Comparison of ENCODE assay signal across 9 cellular contexts in the genomic region with DNA sequence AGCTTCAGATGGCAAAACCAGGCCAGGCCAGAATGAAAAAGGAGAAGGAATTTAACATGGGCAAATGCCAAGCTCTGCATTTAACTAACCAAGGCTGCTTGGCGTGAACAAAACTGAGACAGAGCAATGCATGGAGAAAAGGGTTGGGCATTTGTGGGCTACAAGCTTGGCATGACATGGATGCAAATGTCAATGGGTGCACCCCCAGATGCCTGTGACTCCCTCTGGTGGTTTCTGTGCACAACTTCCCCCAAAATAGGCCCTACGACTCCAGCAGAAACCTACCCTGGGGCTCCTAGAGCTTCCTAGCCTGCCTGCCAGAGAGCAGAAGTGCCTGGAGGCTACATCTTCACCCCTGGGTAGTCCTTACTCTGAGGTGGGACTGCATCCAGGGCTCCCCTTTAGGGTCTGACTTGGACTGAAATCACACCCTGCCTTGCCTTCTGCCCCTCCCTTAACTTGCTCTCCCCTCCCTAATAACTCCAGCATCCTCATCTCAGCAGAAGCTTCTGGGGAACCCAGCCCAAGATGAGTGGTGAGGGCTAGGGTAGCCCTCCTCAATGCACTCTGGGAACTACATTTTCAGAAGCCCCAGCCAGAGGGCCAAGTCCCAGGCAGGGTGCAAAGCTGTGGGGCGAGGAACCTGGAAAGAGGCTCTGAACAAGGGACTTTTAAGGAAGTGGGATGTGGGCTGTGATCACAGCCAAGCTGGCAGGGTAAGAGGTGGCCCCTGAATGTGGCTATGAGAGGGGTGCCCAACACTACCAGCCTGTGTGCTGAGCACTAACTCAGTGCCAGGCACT. TPM values are rescaled to one million over a fixed set of nuclear protein-coding genes. Genes with fewer than 3 reads are reported as not detected.
DNase-seq lines count a peak whose midpoint lies in the region; ATAC-seq, FAIRE-seq and TF ChIP-seq lines count a peak whose summit lies in the region.
"Had no signal": no experiment of that assay in that cellular context is flagged by ENCODE, and none has a peak within 500 bp of the region (broad histone marks: within the 10 kb centered on the region; RNA-seq: fewer than 3 reads in every experiment).

No MANE protein-coding gene starts in this region.

- intact Hi-C loops in mammary epithelial cell (cut with micrococcal nuclease), result no loop called here
- intact Hi-C loops in thyroid gland (cut with DNase I), result no loop called here

- H3K9me3 Mint-ChIP-seq in neural progenitor cell, result no peaks in the 10 kb centered on the region

- dilution Hi-C loops in mammary epithelial cell (cut with HindIII; ENCODE audit: low sequenced_read_pairs), result no loop called here

- no peak overlapping the region for H3K23ac ChIP-seq in neuronal stem cell (ENCODE audit: low read depth, low read length, poor library complexity)

- peaks cover 12% of the 10 kb centered on the region for H3K4me1 Mint-ChIP-seq in neural progenitor cell

- peaks cover 9% of the 10 kb centered on the region for H3F3A ChIP-seq in neural progenitor cell (ENCODE audit: low read depth)

- H3K27me3 ChIP-seq in mammary epithelial cell (ENCODE audit: insufficient read depth, low read length) (no peaks in the 10 kb centered on the region), neural progenitor cell (no peaks in the 10 kb centered on the region), thyroid gland (no peaks in the 10 kb centered on the region), neuronal stem cell (ENCODE audit: control insufficient read depth in 3 of 3, insufficient read depth in 3 of 3, low read depth in 1 of 3, low read length in 3 of 3) (peaks cover 0 to 67% (median 0%) of the 10 kb centered on the region in 3 experiments)

- in situ Hi-C loops in mammary epithelial cell (cut with MboI; ENCODE audit: low sequenced_read_pairs in 2 of 2), result loop anchor here in 1 of 2 donors (25.0 kb wide), 1 partner anchor 308 kb away; no protein-coding TSS in a partner anchor

- CTCF ChIA-PET in mammary epithelial cell (lab: Charles Lee; ENCODE audit: low non-redundant PET), result interaction anchor here (0.6 kb wide), 1 partner anchor 292 kb away, joined by 4 read pairs; no protein-coding TSS in a partner anchor

- no peak overlapping the region for H3K4me3 Mint-ChIP-seq in neural progenitor cell

- WGBS in mammary epithelial cell (ENCODE audit: low coverage, missing lambda C conversion rate), result 57% methylated on average over 3 of the region's 3 CpGs
- 74 to 80% methylated on average over 3 of the region's 3 CpGs for WGBS in thyroid gland, 2 donors
- WGBS in neuronal stem cell (ENCODE audit: extremely low coverage in 2 of 2, insufficient read length in 2 of 2, insufficient replicate concordance in 1 of 2), 2 donors, result no CpG with 5 or more reads among the region's 3 CpGs

- no peak overlapping the region for H3K14ac ChIP-seq in neuronal stem cell (ENCODE audit: low read length)

- H4K8ac ChIP-seq in neuronal stem cell (ENCODE audit: low read depth, low read length), result no peak overlapping the region

- no peak overlapping the region for H3K4me2 ChIP-seq in mammary epithelial cell (ENCODE audit: insufficient read depth, low read depth, low read length)
- no peak overlapping the region for H3K4me2 ChIP-seq in neural progenitor cell
- no peak overlapping the region for H3K4me2 ChIP-seq in neuronal stem cell (ENCODE audit: insufficient read depth, low read length, poor library complexity, severe bottlenecking)

- H3K9me3 ChIP-seq in mammary epithelial cell (replicated peaks; ENCODE audit: insufficient read depth, low read length) (no peaks in the 10 kb centered on the region), neural progenitor cell (ENCODE audit: low read depth) (no peaks in the 10 kb centered on the region), thyroid gland (no peaks in the 10 kb centered on the region), neuronal stem cell (replicated peaks in 1 of 2; ENCODE audit: control insufficient read depth in 2 of 2, insufficient read depth in 1 of 2, low read depth in 1 of 2, low read length in 2 of 2) (no peaks in the 10 kb centered on the region)

- TF ChIP-seq CTCF in GM12865 (IDR thresholded peaks at IDR 0.05; ENCODE audit: insufficient read depth, low read depth, low read length, missing control alignments) (peak; percentile 27), LNCAP (IDR thresholded peaks at IDR 0.05) (peak; percentile 24; the same call in 1 of the 2 replicates), mammary epithelial cell (conservative IDR thresholded peaks at IDR 0.05 in 1 of 2, IDR thresholded peaks at IDR 0.05 in 1 of 2; ENCODE audit: extremely low read depth in 1 of 2, insufficient read depth in 1 of 2, low read depth in 1 of 2, low read length in 2 of 2) (peak; percentile 61 to 70), neural progenitor cell (IDR thresholded peaks at IDR 0.05) (peak; percentile 58), thyroid gland (IDR thresholded peaks at IDR 0.05) (peak in 2 of 6 experiments; percentile 15 to 22)

- H3K4ac ChIP-seq in neuronal stem cell (ENCODE audit: low read length), result no peak overlapping the region

- TF ChIP-seq POLR2A in thyroid gland (IDR thresholded peaks at IDR 0.05), result no peak

- H3K27ac ChIP-seq in mammary epithelial cell (ENCODE audit: insufficient read depth, low read depth, low read length) (no peak overlapping the region), neural progenitor cell (no peak overlapping the region), thyroid gland (no peak overlapping the region), neuronal stem cell (replicated peaks; ENCODE audit: low read length) (no peak overlapping the region)

- H3K79me2 ChIP-seq in mammary epithelial cell (ENCODE audit: insufficient read depth, low read length) (no peaks in the 10 kb centered on the region), neural progenitor cell (ENCODE audit: low read depth) (no peaks in the 10 kb centered on the region)

- no peak overlapping the region for H3K9ac ChIP-seq in mammary epithelial cell (ENCODE audit: insufficient read depth, low read length)
- H3K9ac ChIP-seq in neural progenitor cell, result no peak overlapping the region
- no peak overlapping the region for H3K9ac ChIP-seq in neuronal stem cell (ENCODE audit: low read depth, low read length, poor library complexity)

- no peaks in the 10 kb centered on the region for H3K36me3 Mint-ChIP-seq in neural progenitor cell

- no peak overlapping the region for H3K18ac ChIP-seq in neuronal stem cell (ENCODE audit: low read length)

- no peak overlapping the region for H3K4me3 ChIP-seq in GM12865 (ENCODE audit: low read depth, low read length)
- no peak overlapping the region for H3K4me3 ChIP-seq in mammary epithelial cell (replicated peaks in 1 of 3; ENCODE audit: insufficient read depth in 1 of 3, low read depth in 2 of 3, low read length in 3 of 3)
- H3K4me3 ChIP-seq in neural progenitor cell, result no peak overlapping the region
- H3K4me3 ChIP-seq in thyroid gland (replicated peaks in 1 of 3), result no peak overlapping the region
- H3K4me3 ChIP-seq in neuronal stem cell (ENCODE audit: low read length in 2 of 2), result no peak overlapping the region

- FAIRE-seq in urothelium cell line (lab: Jason Lieb, UNC), result no peak

- no peak overlapping the region for H2AFZ ChIP-seq in mammary epithelial cell (ENCODE audit: low read depth, low read length)
- no peak overlapping the region for H2AFZ ChIP-seq in neural progenitor cell (replicated peaks)
- no peak overlapping the region for H2AFZ ChIP-seq in neuronal stem cell (ENCODE audit: low read length)

- H2BK15ac ChIP-seq in neuronal stem cell (ENCODE audit: low read length), result no peak overlapping the region

- no peak overlapping the region for H2BK12ac ChIP-seq in neuronal stem cell (ENCODE audit: low read length)

- H4K20me1 ChIP-seq in mammary epithelial cell (ENCODE audit: insufficient read depth, low read length) (no peaks in the 10 kb centered on the region), neural progenitor cell (ENCODE audit: low read depth) (no peaks in the 10 kb centered on the region)

- H4K91ac ChIP-seq in neuronal stem cell (ENCODE audit: low read depth, low read length, poor library complexity), result no peak overlapping the region

- ATAC-seq in HG03442 (IDR thresholded peaks at IDR 0.05; ENCODE audit: unreplicated experiment), result no peak

- no peak overlapping the region for H2AK5ac ChIP-seq in neuronal stem cell (ENCODE audit: low read depth, low read length)

- H3K79me1 ChIP-seq in neuronal stem cell (ENCODE audit: low read depth, low read length), result peaks cover 2% of the 10 kb centered on the region

- H2BK5ac ChIP-seq in neuronal stem cell (ENCODE audit: low read length), result no peak overlapping the region

- peaks cover 23% of the 10 kb centered on the region for H3K27me3 Mint-ChIP-seq in neural progenitor cell (ENCODE audit: insufficient read depth, low read depth)

- H3K4me1 ChIP-seq in mammary epithelial cell (ENCODE audit: insufficient read depth, low read length) (no peaks in the 10 kb centered on the region), neural progenitor cell (peaks cover 22% of the 10 kb centered on the region), thyroid gland (peaks cover 4 to 15% of the 10 kb centered on the region in 2 donors), neuronal stem cell (ENCODE audit: control insufficient read depth in 2 of 2, insufficient read depth in 1 of 2, low read depth in 1 of 2, low read length in 2 of 2) (peaks cover 0 to 23% of the 10 kb centered on the region in 2 donors)

- no peak overlapping the region for H2BK120ac ChIP-seq in neuronal stem cell (ENCODE audit: low read depth, low read length)

- DNase-seq in GM12865 (ENCODE audit: low read depth) (no peak), mammary epithelial cell (peak; percentile 44), neural progenitor cell (ENCODE audit: low spot score) (peak; percentile 49), urothelium cell line (ENCODE audit: low spot score) (no peak), thyroid gland (no peak), neuronal stem cell (ENCODE audit: low spot score) (no peak)
- DNase-seq: NCI-H1092 had no signal

- no peaks in the 10 kb centered on the region for H3K36me3 ChIP-seq in mammary epithelial cell (ENCODE audit: insufficient read depth, low read length)
- no peaks in the 10 kb centered on the region for H3K36me3 ChIP-seq in neural progenitor cell
- no peaks in the 10 kb centered on the region for H3K36me3 ChIP-seq in thyroid gland
- H3K36me3 ChIP-seq in neuronal stem cell (replicated peaks in 1 of 2; ENCODE audit: control insufficient read depth in 2 of 2, insufficient read depth in 2 of 2, low read length in 2 of 2), result peaks cover 0 to 5% of the 10 kb centered on the region in 2 donors

- no peak overlapping the region for H3K27ac Mint-ChIP-seq in neural progenitor cell

- no TSS peak for BruUV-seq in mammary epithelial cell (replicated peaks; lab: Mats Ljungman, UMichigan)

RNA-seq across cellular contexts. Expression of gene GPRIN2, which starts 11.3 kb away (rescaled TPM):
- total RNA-seq in mammary epithelial cell (1 to 10 TPM in 1 of 2 donors, under 1 TPM in 1; 0.54 to 3.7 TPM), neural progenitor cell (ENCODE audit: low replicate concordance) (6.9 and 18.1 TPM in 2 replicates), thyroid gland (10 to 100 TPM in 2 of 4 donors, 1 to 10 TPM in 2; 9.1 to 14.7 (median 10.6) TPM)
- polyA plus RNA-seq in mammary epithelial cell, result 0.20 TPM
- polyA minus RNA-seq in mammary epithelial cell, result not detected
- 4.9 TPM for polyA plus RNA-seq in neuronal stem cell (2013, experiment 1 of 2)
- polyA plus RNA-seq in neuronal stem cell (2013, experiment 2 of 2), result 4.9 TPM

RNA-seq across cellular contexts. Expression of gene SYT15, which starts 33.7 kb away (rescaled TPM):
- total RNA-seq in mammary epithelial cell (under 1 TPM; under 0.01 to 0.68 TPM), neural progenitor cell (ENCODE audit: low replicate concordance) (0.15 and 0.17 TPM in 2 replicates), thyroid gland (1 to 10 TPM; 1.9 to 5.0 (median 3.1) TPM)
- polyA plus RNA-seq in mammary epithelial cell, result 0.07 TPM
- polyA minus RNA-seq in mammary epithelial cell, result not detected
- 0.22 TPM for polyA plus RNA-seq in neuronal stem cell (2013, experiment 1 of 2)
- 0.24 TPM for polyA plus RNA-seq in neuronal stem cell (2013, experiment 2 of 2)

Comparison
In these comparisons a context has a peak if more than half of its experiments do, and no peak if none do; other contexts are left out.
1. DNase-seq: peak in mammary epithelial cell (single experiment) and neural progenitor cell (single experiment); none in GM12865 (single experiment), urothelium cell line (single experiment), thyroid gland (0 of 2) and neuronal stem cell (single experiment).